16 cellular contexts compared by ENCODE assay signal in the genomic region with DNA sequence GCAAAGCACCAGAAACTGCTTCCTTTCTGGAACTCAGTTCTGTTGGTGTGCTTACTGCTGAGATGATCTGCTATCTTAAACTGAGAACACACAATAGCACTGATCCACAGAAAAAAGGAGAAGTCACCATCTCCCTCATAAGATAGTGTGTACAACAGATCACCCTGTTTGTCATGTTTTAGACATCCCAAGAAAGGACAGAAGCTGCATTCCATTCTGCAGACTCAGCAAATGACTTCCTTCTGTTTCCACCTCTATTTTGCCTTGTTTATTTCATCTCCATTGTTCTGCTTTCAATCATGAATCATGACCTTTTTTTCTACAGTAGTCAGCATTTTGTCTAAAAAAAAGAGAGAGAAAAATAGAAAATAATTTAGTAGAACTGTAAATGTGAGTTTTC.
DNase-seq lines count a peak whose midpoint lies in the region; ATAC-seq, FAIRE-seq and TF ChIP-seq lines count a peak whose summit lies in the region.
"Had no signal": no experiment of that assay in that cellular context is flagged by ENCODE, and none has a peak within 500 bp of the region (broad histone marks: within the 10 kb centered on the region; RNA-seq: fewer than 3 reads in every experiment).

No MANE protein-coding gene starts in this region.

- no TSS peak for BruUV-seq in HepG2 (replicated peaks; lab: Mats Ljungman, UMichigan)

- no peak overlapping the region for H3K27ac ChIP-seq in H1 (ENCODE audit: low read depth, low read length)
- H3K27ac ChIP-seq in HepG2 (ENCODE audit: extremely low read length, insufficient read depth, low read length): no peak overlapping the region
- H3K27ac ChIP-seq: C4-2B, PC-9, sigmoid colon, upper lobe of right lung had no signal

- H3K4ac ChIP-seq in H1 (replicated peaks; ENCODE audit: insufficient read length, low read depth, low read length): no peak overlapping the region

- no peak for ATAC-seq in HepG2
- ATAC-seq in GM18907 (IDR thresholded peaks at IDR 0.05; ENCODE audit: unreplicated experiment): no peak
- ATAC-seq: mucosa of descending colon, upper lobe of right lung, WTC11 had no signal

- H3K9me3 ChIP-seq in H1 (ENCODE audit: insufficient read depth in 2 of 2, low read depth in 1 of 2, low read length in 1 of 2) (no peaks in the 10 kb centered on the region), HepG2 (ENCODE audit: low read length) (no peaks in the 10 kb centered on the region)
- H3K9me3 ChIP-seq: mucosa of descending colon, sigmoid colon, upper lobe of right lung had no signal

- H3K4me2 ChIP-seq in H1 (ENCODE audit: insufficient read depth in 1 of 2, low read depth in 2 of 2, low read length in 2 of 2): no peak overlapping the region
- H3K4me2 ChIP-seq in HepG2 (ENCODE audit: low read depth, low read length): no peak overlapping the region
- H3K4me2 ChIP-seq: PC-9 had no signal

- DNase-seq in Ammon's horn (ENCODE audit: low spot score) (peak; percentile 42), OCI-M1 (lab: John Stamatoyannopoulos, UW) (peak; percentile 72), H1 (ENCODE audit: low read depth in 1 of 2, low spot score in 2 of 2) (no peak), HepG2 (ENCODE audit: low spot score) (no peak), DMS153 treated with DMSO at 0.1 percent for 48 hours (lab: John Stamatoyannopoulos, UW; ENCODE audit: unreplicated experiment) (no peak), NCI-H128 (lab: John Stamatoyannopoulos, UW; ENCODE audit: unreplicated experiment) (no peak)
- no peak for DNase-seq in stimulated activated CD4-positive, alpha-beta T cell treated with anti-CD3 and anti-CD28 coated beads, Interleukin-1b, Interleukin-23, amount 100 ng/mL, for 48 hours
- DNase-seq: central memory CD4-positive, alpha-beta T cell; Karpas-422; mucosa of descending colon; PC-9; sigmoid colon; upper lobe of right lung had no signal

- no peak overlapping the region for H4K5ac ChIP-seq in H1 (ENCODE audit: insufficient read length, low read depth, low read length)

- CTCF ChIA-PET in H1 (lab: Charles Lee; ENCODE audit: partially characterized antibody): interaction anchor here (1.2 to 2.2 kb wide), 3 partner anchors 9 to 169 kb away, joined by 3 to 7 read pairs (median 3); no protein-coding TSS in a partner anchor
- CTCF ChIA-PET in HepG2 (lab: Yijun Ruan, JAX; ENCODE audit: low intra/inter-chr PET ratio, low total read pairs): no interaction called here

- H3K18ac ChIP-seq in H1 (ENCODE audit: extremely low read depth, low read length): no peak overlapping the region

- H2BK12ac ChIP-seq in H1 (ENCODE audit: low read depth, low read length): no peak overlapping the region

- H2BK5ac ChIP-seq in H1 (ENCODE audit: low read depth, low read length): no peak overlapping the region

- H3K27me3 ChIP-seq in H1 (replicated peaks in 1 of 4; ENCODE audit: control insufficient read depth in 3 of 4, extremely low read depth in 1 of 4, insufficient read depth in 3 of 4, low read length in 3 of 4) (no peaks in the 10 kb centered on the region), HepG2 (ENCODE audit: control insufficient read depth in 1 of 2, insufficient read depth in 2 of 2, low read length in 2 of 2) (no peaks in the 10 kb centered on the region)
- H3K27me3 ChIP-seq: sigmoid colon, upper lobe of right lung had no signal

- TF ChIP-seq CTCF in H1 (IDR thresholded peaks at IDR 0.05; ENCODE audit: control extremely low read depth in 1 of 3, insufficient read depth in 1 of 3, low read depth in 1 of 3, low read length in 3 of 3) (no peak), HepG2 (CRISPR knock-in tag; IDR thresholded peaks at IDR 0.05) (no peak)

- POLR2A ChIA-PET in H1 (lab: Charles Lee; ENCODE audit: partially characterized antibody): no interaction called here
- POLR2A ChIA-PET in HepG2 (lab: Yijun Ruan, JAX): no interaction called here

- H4K8ac ChIP-seq in H1 (ENCODE audit: extremely low read depth, insufficient read depth, low read length): no peak overlapping the region

- H3K9ac ChIP-seq in H1 (replicated peaks in 1 of 4; ENCODE audit: extremely low read depth in 1 of 4, low read depth in 3 of 4, low read length in 3 of 4) (no peak overlapping the region), HepG2 (ENCODE audit: insufficient read depth, low read depth, low read length) (no peak overlapping the region)

- H3K56ac ChIP-seq in H1 (replicated peaks; ENCODE audit: insufficient read length, low read depth, low read length): no peak overlapping the region

- no peak overlapping the region for H2BK20ac ChIP-seq in H1 (ENCODE audit: low read length)

- TF ChIP-seq POLR2A in H1 (IDR thresholded peaks at IDR 0.05; ENCODE audit: control extremely low read depth in 1 of 2, low read depth in 2 of 2, low read length in 2 of 2) (no peak), HepG2 (IDR thresholded peaks at IDR 0.05; ENCODE audit: insufficient read depth in 1 of 2, low read depth in 2 of 2, low read length in 2 of 2) (no peak)

- TF ChIP-seq RAD21 in H1 (IDR thresholded peaks at IDR 0.05 in 1 of 2, conservative IDR thresholded peaks at IDR 0.05 in 1 of 2; ENCODE audit: low read depth in 2 of 2, low read length in 2 of 2) (no peak), HepG2 (CRISPR knock-in tag; IDR thresholded peaks at IDR 0.05) (no peak)

- no peaks in the 10 kb centered on the region for H3K23me2 ChIP-seq in H1 (ENCODE audit: low read depth, low read length)

- H3K14ac ChIP-seq in H1 (ENCODE audit: insufficient read length): no peak overlapping the region

- H3K79me2 ChIP-seq in H1 (ENCODE audit: control insufficient read depth in 1 of 2, insufficient read depth in 2 of 2, low read length in 2 of 2) (no peaks in the 10 kb centered on the region; a peak in 1 of 4 replicates), HepG2 (ENCODE audit: insufficient read depth, low read length) (no peaks in the 10 kb centered on the region)

- intact Hi-C loops in HepG2 (cut with micrococcal nuclease; ENCODE audit: unreplicated experiment): no loop called here

- H4K20me1 ChIP-seq in H1 (replicated peaks in 1 of 2; ENCODE audit: control insufficient read depth in 1 of 2, insufficient read depth in 2 of 2, low read length in 2 of 2) (no peaks in the 10 kb centered on the region), HepG2 (ENCODE audit: insufficient read depth, low read length) (no peaks in the 10 kb centered on the region)

- no peak overlapping the region for H2BK15ac ChIP-seq in H1 (ENCODE audit: low read length)

- peaks cover 0 to 4% (median 0%) of the 10 kb centered on the region in 4 experiments; a peak in 1 of 8 replicates for H3K36me3 ChIP-seq in H1 (ENCODE audit: control insufficient read depth in 2 of 4, insufficient read depth in 4 of 4, low read length in 3 of 4)
- no peaks in the 10 kb centered on the region for H3K36me3 ChIP-seq in HepG2 (replicated peaks in 1 of 2; ENCODE audit: control insufficient read depth in 1 of 2, insufficient read depth in 2 of 2, low read length in 2 of 2)
- H3K36me3 ChIP-seq: sigmoid colon, upper lobe of right lung had no signal

- H3K4me1 ChIP-seq in H1 (replicated peaks in 1 of 4; ENCODE audit: control insufficient read depth in 3 of 4, insufficient read depth in 4 of 4, low read length in 3 of 4) (no peaks in the 10 kb centered on the region), HepG2 (ENCODE audit: insufficient read depth, low read length) (no peaks in the 10 kb centered on the region)
- H3K4me1 ChIP-seq: sigmoid colon, upper lobe of right lung had no signal

- no peak overlapping the region for H3K4me3 ChIP-seq in H1 (ENCODE audit: extremely low read depth in 1 of 4, insufficient read depth in 2 of 4, low read depth in 3 of 4, low read length in 4 of 4)
- no peak overlapping the region for H3K4me3 ChIP-seq in HepG2 (replicated peaks in 1 of 3; ENCODE audit: insufficient read depth in 1 of 3, low read depth in 2 of 3, low read length in 3 of 3)
- H3K4me3 ChIP-seq: mucosa of descending colon, PC-9, sigmoid colon, upper lobe of right lung had no signal

- in situ Hi-C loops in HepG2 (cut with HindIII; ENCODE audit: extremely low pct_ligation_motif_present, low pct_unique_long_range_greater_than_20kb): no loop called here

- no peak overlapping the region for H2BK120ac ChIP-seq in H1 (replicated peaks; ENCODE audit: low read depth, low read length)

- TF ChIP-seq EP300 in H1 (IDR thresholded peaks at IDR 0.05; ENCODE audit: borderline replicate concordance in 1 of 2, low read depth in 2 of 2, low read length in 2 of 2): no peak
- TF ChIP-seq EP300 in HepG2 (IDR thresholded peaks at IDR 0.05; ENCODE audit: low read depth in 2 of 2, low read length in 2 of 2): no peak
- TF ChIP-seq EP300 in HepG2 (CRISPR knock-in tag; IDR thresholded peaks at IDR 0.05; ENCODE audit: borderline replicate concordance): no peak

- H4K91ac ChIP-seq in H1 (replicated peaks; ENCODE audit: insufficient read length, low read length): no peak overlapping the region

- no peak overlapping the region for H3K23ac ChIP-seq in H1 (ENCODE audit: insufficient read length)

- no peaks in the 10 kb centered on the region for H3K79me1 ChIP-seq in H1 (ENCODE audit: low read depth, low read length)

- H2AFZ ChIP-seq in H1 (ENCODE audit: low read length) (no peak overlapping the region), HepG2 (ENCODE audit: low read length) (no peak overlapping the region)
- H2AFZ ChIP-seq: PC-9 had no signal

- FAIRE-seq in H1 (lab: Jason Lieb, UNC) (no peak), HepG2 (lab: Jason Lieb, UNC) (no peak)

- no peak overlapping the region for H2AK5ac ChIP-seq in H1 (ENCODE audit: low read depth, low read length)

TF ChIP-seq in H1, 55 proteins besides CTCF, POLR2A, EP300 and RAD21:
- TF ChIP-seq MAFK (IDR thresholded peaks at IDR 0.05; ENCODE audit: low read depth, low read length) (peak; percentile 64; the same call in 1 of the 2 replicates), NRF1 (IDR thresholded peaks at IDR 0.05; ENCODE audit: low read depth, low read length) (no peak)

TF ChIP-seq in HepG2, 621 proteins besides CTCF, POLR2A, EP300 and RAD21 (continues in another document):
- TF ChIP-seq KLF13 (CRISPR knock-in tag; IDR thresholded peaks at IDR 0.05): no peak

Comparison
In these comparisons a context has a peak if more than half of its experiments do, and no peak if none do; other contexts are left out.
1. DNase-seq: peak in Ammon's horn (single experiment) and OCI-M1 (single experiment); none in H1 (0 of 2), HepG2 (single experiment), DMS153 treated with DMSO at 0.1 percent for 48 hours (single experiment), NCI-H128 (single experiment) and stimulated activated CD4-positive, alpha-beta T cell treated with anti-CD3 and anti-CD28 coated beads, Interleukin-1b, Interleukin-23, amount 100 ng/mL, for 48 hours (single experiment).